Comparison of ENCODE assay signal across 23 cellular contexts in the genomic region with DNA sequence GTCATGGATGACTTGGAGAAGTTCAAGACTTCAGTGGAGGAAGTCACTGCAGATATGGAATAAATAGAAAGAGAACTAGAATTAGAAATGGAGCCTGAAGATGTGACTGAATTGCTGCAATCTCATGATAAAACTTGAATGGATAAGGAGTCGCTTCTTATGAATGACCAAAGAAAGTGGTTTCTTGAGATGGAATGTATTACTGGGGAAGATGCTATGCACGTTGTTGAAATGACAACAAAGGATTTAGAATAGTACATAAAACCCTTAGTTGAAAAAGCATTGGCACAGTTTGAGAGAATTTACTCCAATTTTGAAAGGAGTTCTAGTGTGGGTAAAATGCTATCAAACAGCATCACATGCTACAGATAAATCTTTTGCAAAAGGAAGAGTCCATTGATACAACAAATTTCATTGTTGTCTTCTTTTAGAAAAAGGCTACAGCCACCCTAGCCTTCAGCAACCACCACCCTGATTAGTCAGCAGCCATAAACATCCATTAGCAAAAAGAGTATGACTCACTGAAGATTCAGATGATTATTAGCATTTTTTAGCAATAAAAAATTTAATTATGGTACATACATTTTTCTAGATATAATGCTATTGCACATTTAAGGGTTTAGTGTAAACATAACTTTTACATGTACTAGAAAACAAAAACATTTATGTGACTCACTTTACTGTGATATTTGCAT.
DNase-seq lines count a peak whose midpoint lies in the region; TF ChIP-seq lines count a peak whose summit lies in the region.
"Had no signal": no experiment of that assay in that cellular context is flagged by ENCODE, and none has a peak within 500 bp of the region (broad histone marks: within the 10 kb centered on the region; RNA-seq: fewer than 3 reads in every experiment).

No MANE protein-coding gene starts in this region.

- H3K27ac Mint-ChIP-seq in activated T-cell treated with anti-CD3 and anti-CD28 coated beads, Interleukin-2, amount 50 U/mL, for 24 hours: no peak overlapping the region
- H3K27ac Mint-ChIP-seq: activated naive CD4-positive, alpha-beta T cell treated with anti-CD3 and anti-CD28 coated beads, Interleukin-2, amount 10 ng/mL, durations not matched to agents 7 days and 5 days; IgD-negative memory B cell; neural progenitor cell had no signal

- no peak overlapping the region for H3K9ac ChIP-seq in skeletal muscle satellite cell (ENCODE audit: low read depth, low read length)
- H3K9ac ChIP-seq: neural progenitor cell had no signal

- no peak overlapping the region for H3K4me3 Mint-ChIP-seq in activated T-cell treated with anti-CD3 and anti-CD28 coated beads, Interleukin-2, amount 50 U/mL, for 24 hours
- H3K4me3 Mint-ChIP-seq: activated naive CD4-positive, alpha-beta T cell treated with anti-CD3 and anti-CD28 coated beads, Interleukin-2, amount 10 ng/mL, durations not matched to agents 7 days and 5 days; activated T-cell treated with anti-CD3 and anti-CD28 coated beads, Interleukin-2, amount 50 U/mL, for 4 hours; neural progenitor cell had no signal

- TF ChIP-seq POLR2A in erythroblast (IDR thresholded peaks at IDR 0.05; ENCODE audit: low read length) (no peak), lower leg skin (IDR thresholded peaks at IDR 0.05) (no peak)

- no peak overlapping the region for H3K4me3 ChIP-seq in skeletal muscle satellite cell (ENCODE audit: low read length)
- no peak overlapping the region for H3K4me3 ChIP-seq in lower leg skin (ENCODE audit: low read depth, poor library complexity, severe bottlenecking)
- H3K4me3 ChIP-seq: lower lobe of right lung, neural progenitor cell, suprapubic skin had no signal

- no peaks in the 10 kb centered on the region for H3K4me1 Mint-ChIP-seq in activated T-cell treated with anti-CD3 and anti-CD28 coated beads, Interleukin-2, amount 50 U/mL, for 24 hours (ENCODE audit: low read depth)
- H3K4me1 Mint-ChIP-seq: activated naive CD4-positive, alpha-beta T cell treated with anti-CD3 and anti-CD28 coated beads, Interleukin-2, amount 10 ng/mL, durations not matched to agents 7 days and 5 days; neural progenitor cell had no signal

- H3K36me3 Mint-ChIP-seq in activated T-cell treated with anti-CD3 and anti-CD28 coated beads, Interleukin-2, amount 50 U/mL, for 24 hours (ENCODE audit: low read depth): peaks cover 4% of the 10 kb centered on the region
- H3K36me3 Mint-ChIP-seq: activated naive CD4-positive, alpha-beta T cell treated with anti-CD3 and anti-CD28 coated beads, Interleukin-2, amount 10 ng/mL, durations not matched to agents 7 days and 5 days; neural progenitor cell had no signal

- H3K9me3 ChIP-seq in skeletal muscle satellite cell (replicated peaks; ENCODE audit: low read length): no peaks in the 10 kb centered on the region
- H3K9me3 ChIP-seq: lower lobe of right lung, suprapubic skin had no signal

- no peaks in the 10 kb centered on the region for H3K9me3 Mint-ChIP-seq in activated T-cell treated with anti-CD3 and anti-CD28 coated beads, Interleukin-2, amount 50 U/mL, for 24 hours
- H3K9me3 Mint-ChIP-seq: activated naive CD4-positive, alpha-beta T cell treated with anti-CD3 and anti-CD28 coated beads, Interleukin-2, amount 10 ng/mL, durations not matched to agents 7 days and 5 days; activated T-cell treated with anti-CD3 and anti-CD28 coated beads, Interleukin-2, amount 50 U/mL, for 4 hours; IgD-negative memory B cell; neural progenitor cell had no signal

- 71 to 78% methylated on average over 2 of the region's 2 CpGs for WGBS in lower leg skin, 2 donors

- H3K4me2 ChIP-seq in skeletal muscle satellite cell (ENCODE audit: low read length): peak overlapping the region; percentile 8
- H3K4me2 ChIP-seq: neural progenitor cell had no signal

- intact Hi-C loops in lower leg skin (cut with DNase I; ENCODE audit: low total_unique reads): no loop called here

- no peaks in the 10 kb centered on the region for H3K27me3 Mint-ChIP-seq in activated T-cell treated with anti-CD3 and anti-CD28 coated beads, Interleukin-2, amount 50 U/mL, for 24 hours
- H3K27me3 Mint-ChIP-seq: activated naive CD4-positive, alpha-beta T cell treated with anti-CD3 and anti-CD28 coated beads, Interleukin-2, amount 10 ng/mL, durations not matched to agents 7 days and 5 days; IgD-negative memory B cell had no signal

- DNase-seq in ELR (ENCODE audit: low read depth): peak; percentile 77
- DNase-seq in RPMI7951 (ENCODE audit: low read depth): peak; percentile 54
- DNase-seq in erythroblast (lab: John Stamatoyannopoulos, UW): peak; percentile 35 to 57
- DNase-seq in AG08395 (ENCODE audit: low spot score): no peak
- DNase-seq in activated T-cell treated with anti-CD3 and anti-CD28 coated beads, Interleukin-2, amount 50 U/mL, for 24 hours: no peak
- no peak for DNase-seq in lower leg skin (ENCODE audit: low spot score in 2 of 2)
- DNase-seq: activated CD4-positive, alpha-beta T cell treated with anti-CD3 and anti-CD28 coated beads for 1 hour; activated naive CD4-positive, alpha-beta T cell treated with anti-CD3 and anti-CD28 coated beads, Interleukin-2, amount 10 ng/mL, durations not matched to agents 7 days and 5 days; activated T-cell treated with anti-CD3 and anti-CD28 coated beads, Interleukin-2, amount 50 U/mL, for 4 hours; AML-193; aorta; DMS79 treated with DMSO at 0.1 percent for 48 hours; kidney; lower lobe of right lung; NCI-H1436; NCI-H510A treated with DMSO at 0.1 percent for 48 hours; RPMI8226; stimulated activated CD4-positive, alpha-beta T cell treated with anti-CD3 and anti-CD28 coated beads, Interleukin-1b, Interleukin-23, amount 100 ng/mL, for 48 hours; T1000 had no signal

- peaks cover 3% of the 10 kb centered on the region for H3K27me3 ChIP-seq in skeletal muscle satellite cell (ENCODE audit: control insufficient read depth, insufficient read depth, low read length)
- H3K27me3 ChIP-seq: neural progenitor cell, suprapubic skin had no signal

- TF ChIP-seq CTCF in lower leg skin (IDR thresholded peaks at IDR 0.05): no peak

- H3K36me3 ChIP-seq in skeletal muscle satellite cell (ENCODE audit: insufficient read depth, low read length): no peaks in the 10 kb centered on the region
- H3K36me3 ChIP-seq: lower lobe of right lung, neural progenitor cell, suprapubic skin had no signal

- peaks cover 16% of the 10 kb centered on the region for H3K4me1 ChIP-seq in skeletal muscle satellite cell (ENCODE audit: control insufficient read depth, insufficient read depth, low read length)
- H3K4me1 ChIP-seq: lower lobe of right lung, neural progenitor cell, suprapubic skin had no signal

Comparison
In these comparisons a context has a peak if more than half of its experiments do, and no peak if none do; other contexts are left out.
1. DNase-seq: peak in ELR (single experiment), RPMI7951 (single experiment) and erythroblast (2 of 2); none in AG08395 (single experiment), activated T-cell treated with anti-CD3 and anti-CD28 coated beads, Interleukin-2, amount 50 U/mL, for 24 hours (single experiment) and lower leg skin (0 of 2).